In genomic region chr12:122886851-122887816, GRCh38 we compare ENCODE assay signal across 1 cellular context.
TF ChIP-seq lines count a peak whose summit lies in the region.

No MANE protein-coding gene starts in this region.

TF ChIP-seq in IMR-90, 13 proteins besides CTCF, POLR2A, EP300 and RAD21 (continued from another document):
- TF ChIP-seq ELK1 (IDR thresholded peaks at IDR 0.05; ENCODE audit: borderline replicate concordance, low read depth, low read length) = no peak
- TF ChIP-seq MAZ (IDR thresholded peaks at IDR 0.05; ENCODE audit: borderline replicate concordance, low read depth, low read length) = peak; percentile 58; the same call in 1 of the 2 replicates
- no peak for TF ChIP-seq SMC3 (IDR thresholded peaks at IDR 0.05; ENCODE audit: low read depth, low read length)
- TF ChIP-seq BHLHE40 (IDR thresholded peaks at IDR 0.05; ENCODE audit: low read depth, low read length) = no peak
- TF ChIP-seq MAFK (IDR thresholded peaks at IDR 0.05; ENCODE audit: low read depth, low read length) = no peak
TF ChIP-seq in IMR-90: peak in this region for 2.
